Comparison of ENCODE assay signal across 11 cellular contexts in the genomic region with DNA sequence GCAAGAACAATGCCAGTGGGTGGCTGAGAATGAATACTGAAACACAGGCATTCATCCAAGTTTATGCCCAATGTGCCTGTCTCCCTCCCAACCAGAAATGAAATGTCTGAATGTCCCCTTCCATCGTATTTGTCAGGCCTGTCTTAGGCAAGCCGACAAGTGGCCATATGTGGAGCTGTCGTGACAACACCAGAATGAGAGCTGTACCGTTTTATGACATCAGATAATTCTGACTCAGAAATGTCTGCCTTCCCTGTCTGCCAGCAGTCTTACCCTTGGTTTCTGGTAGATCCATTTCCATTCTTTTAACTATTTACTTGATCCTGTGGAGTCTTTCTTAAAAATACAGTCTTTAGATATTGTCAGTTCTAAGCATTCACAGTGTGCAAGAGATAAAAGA.
"Had no signal": no experiment of that assay in that cellular context is flagged by ENCODE, and none has a peak within 500 bp of the region (broad histone marks: within the 10 kb centered on the region; RNA-seq: fewer than 3 reads in every experiment).

No MANE protein-coding gene starts in this region.

- H3K9me3 Mint-ChIP-seq: GM23338, H9, HFFc6 had no signal

- H3K4me2 ChIP-seq: GM23338 had no signal

- H3K4me3 ChIP-seq: GM23248, GM23338, HAP-1 had no signal

- H3K4me1 ChIP-seq: HAP-1 had no signal

- H3K36me3 ChIP-seq: HAP-1 had no signal

- H3K27ac ChIP-seq: GM23248 had no signal

- H3K27ac Mint-ChIP-seq: GM23338, H9, HFFc6 had no signal

- ATAC-seq: GM23338, HCT116 had no signal

- H2AFZ ChIP-seq: GM23248, GM23338 had no signal

- H3K9ac ChIP-seq: GM23248 had no signal

- H3K9me3 ChIP-seq: HAP-1 had no signal

- FAIRE-seq: H1, H54 had no signal

- DNase-seq: GM23248, GOT3, H7, H9, HCEC 1CT, HFFc6 had no signal

- H3K4me3 Mint-ChIP-seq: GM23338, H9, HFFc6 had no signal
